9 cellular contexts compared by ENCODE assay signal in the genomic region with DNA sequence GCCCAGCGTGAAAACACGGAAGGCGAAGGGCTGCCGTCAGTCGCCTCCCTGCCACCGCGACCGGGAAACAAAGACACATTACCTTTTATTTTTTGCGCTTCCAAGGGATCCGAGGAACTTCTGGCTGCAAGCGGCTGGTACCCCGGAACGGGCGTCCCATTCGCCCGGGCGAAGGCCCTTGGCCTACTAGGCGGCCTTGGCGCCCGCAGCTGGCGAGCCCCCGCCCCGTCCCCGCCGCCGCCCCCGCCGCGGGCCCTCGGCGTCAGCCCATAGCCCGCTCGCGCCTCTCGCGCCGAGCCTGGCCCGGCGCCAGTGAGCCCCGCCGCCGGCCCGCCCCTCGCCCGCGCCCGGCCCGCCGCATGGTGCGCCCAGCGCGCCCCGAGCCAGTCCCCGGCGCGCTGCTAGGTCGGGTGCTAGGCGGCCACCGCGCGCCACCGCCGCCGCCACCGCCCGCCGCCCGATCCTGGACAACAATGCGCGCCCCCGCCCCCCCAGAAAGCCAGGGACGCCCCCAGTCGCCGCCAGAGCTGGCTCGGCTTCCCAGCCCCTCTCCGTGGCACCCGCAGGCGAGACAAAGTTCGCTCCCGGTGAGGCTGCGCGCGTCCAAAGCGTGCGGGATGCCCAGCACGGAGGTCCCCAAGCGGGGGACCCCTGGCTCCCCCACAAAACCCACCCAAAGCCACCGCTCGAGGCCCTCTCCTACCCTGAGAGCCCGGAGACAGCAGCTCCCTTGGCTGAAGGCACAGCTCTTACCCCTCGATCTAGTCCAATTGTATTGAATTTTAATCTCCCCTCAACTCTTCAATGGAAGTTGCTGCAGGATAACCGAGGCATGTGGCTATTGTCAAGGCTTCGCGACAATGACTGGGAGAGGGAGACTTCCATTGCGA.
A peak's percentile ranks its signal among the peaks of the same experiment; 100 is the strongest.
DNase-seq lines count a peak whose midpoint lies in the region; ATAC-seq and TF ChIP-seq lines count a peak whose summit lies in the region.
"Had no signal": no experiment of that assay in that cellular context is flagged by ENCODE, and none has a peak within 500 bp of the region (broad histone marks: within the 10 kb centered on the region; RNA-seq: fewer than 3 reads in every experiment).

No MANE protein-coding gene starts in this region.

- H3K9me3 ChIP-seq in colonic mucosa = no peaks in the 10 kb centered on the region
- no peaks in the 10 kb centered on the region for H3K9me3 ChIP-seq in lower lobe of right lung
- H3K9me3 ChIP-seq in tibial nerve = peaks cover 0 to 4% (median 0%) of the 10 kb centered on the region in 4 donors
- H3K9me3 ChIP-seq in BE2C = no peaks in the 10 kb centered on the region

- TF ChIP-seq POLR2A in tibial nerve (IDR thresholded peaks at IDR 0.05) = no peak

- TF ChIP-seq EP300 in tibial nerve (IDR thresholded peaks at IDR 0.05) = no peak

- H3K4me1 ChIP-seq in colonic mucosa (no peaks in the 10 kb centered on the region), lower lobe of right lung (peaks cover 13% of the 10 kb centered on the region), tibial nerve (peaks cover 0 to 65% (median 24%) of the 10 kb centered on the region in 4 donors), BE2C (no peaks in the 10 kb centered on the region)

- H3K36me3 ChIP-seq in colonic mucosa (no peaks in the 10 kb centered on the region), lower lobe of right lung (no peaks in the 10 kb centered on the region), tibial nerve (no peaks in the 10 kb centered on the region), BE2C (no peaks in the 10 kb centered on the region)

- H3K4me3 ChIP-seq in colonic mucosa (peak overlapping the region; percentile 13), lower lobe of right lung (peak overlapping the region; percentile 60), tibial nerve (peak overlapping the region; percentile 46 to 70 (median 55)), BE2C (ENCODE audit: low read depth, low read length) (no peak overlapping the region)
- H3K4me3 ChIP-seq: K562 had no signal

- intact Hi-C loops in colonic mucosa (cut with DNase I) = no loop called here
- intact Hi-C loops in lower lobe of right lung (cut with DNase I) = no loop called here

- WGBS in tibial nerve, 2 donors = 6 to 7% methylated on average over 24 to 39 of the region's 95 CpGs

- H3K27me3 ChIP-seq in colonic mucosa (peaks cover 24% of the 10 kb centered on the region), lower lobe of right lung (ENCODE audit: low read depth) (peaks cover 9% of the 10 kb centered on the region), tibial nerve (no peaks in the 10 kb centered on the region), BE2C (peaks cover 27% of the 10 kb centered on the region)

- H3K9ac ChIP-seq in colonic mucosa (ENCODE audit: low read depth in 2 of 2, low read length in 2 of 2) = peak overlapping the region; percentile 35 to 40

- TF ChIP-seq CTCF in colonic mucosa (IDR thresholded peaks at IDR 0.05) (no peak), lower lobe of right lung (IDR thresholded peaks at IDR 0.05) (no peak), tibial nerve (IDR thresholded peaks at IDR 0.05) (no peak), BE2C (IDR thresholded peaks at IDR 0.05; ENCODE audit: low read depth, low read length) (no peak)

- H3K27ac ChIP-seq in colonic mucosa = peak overlapping the region; percentile 1
- peak overlapping the region; percentile 80 for H3K27ac ChIP-seq in lower lobe of right lung
- H3K27ac ChIP-seq in tibial nerve = peak overlapping the region in 3 of 4 donors; percentile 67 to 90 (median 82)

- peak; percentile 59 to 73 for ATAC-seq in lower lobe of right lung
- ATAC-seq in HG03097 (IDR thresholded peaks at IDR 0.05; ENCODE audit: low FRiP score, unreplicated experiment) = no peak
- ATAC-seq: K562 had no signal

- DNase-seq in Daoy (ENCODE audit: low read depth) (peak; percentile 53), NCI-H2171 treated with DMSO at 0.1 percent for 48 hours (lab: John Stamatoyannopoulos, UW) (peak; percentile 16), colonic mucosa (no peak), lower lobe of right lung (peak; percentile 63), tibial nerve (ENCODE audit: low spot score in 2 of 2) (no peak), midbrain (lab: John Stamatoyannopoulos, UW) (no peak), BE2C (no peak)

Comparison
In these comparisons a context has a peak if more than half of its experiments do, and no peak if none do; other contexts are left out.
1. DNase-seq: peak in Daoy (single experiment), NCI-H2171 treated with DMSO at 0.1 percent for 48 hours (single experiment) and lower lobe of right lung (single experiment); none in colonic mucosa (single experiment), tibial nerve (0 of 2), midbrain (single experiment) and BE2C (single experiment).
2. H3K27ac ChIP-seq: peak in every context shown above with its lines; median percentile 82 in tibial nerve; 80 in lower lobe of right lung; 1 in colonic mucosa.